12 cellular contexts compared by ENCODE assay signal in the genomic region with DNA sequence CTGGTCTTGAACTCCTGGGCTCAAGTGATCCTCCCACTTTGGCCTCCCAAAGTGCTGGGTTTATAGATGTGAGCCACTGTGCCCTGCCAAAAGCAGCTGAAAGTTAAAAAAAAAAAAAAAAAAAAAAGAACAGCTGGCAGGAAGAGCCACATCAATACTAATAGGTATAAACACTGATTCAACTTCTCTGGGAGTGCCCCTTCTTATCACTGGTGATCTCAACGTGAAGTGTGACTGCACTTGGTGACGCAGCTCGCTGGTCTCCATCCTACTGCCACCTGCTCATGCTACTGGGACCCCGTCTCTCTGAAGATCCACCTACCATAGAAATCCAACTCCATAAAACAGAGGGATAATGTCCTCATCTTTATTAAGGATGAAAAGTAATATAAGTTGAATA. TPM values are rescaled to one million over a fixed set of nuclear protein-coding genes. Genes with fewer than 3 reads are reported as not detected.
DNase-seq lines count a peak whose midpoint lies in the region; ATAC-seq and TF ChIP-seq lines count a peak whose summit lies in the region.
"Had no signal": no experiment of that assay in that cellular context is flagged by ENCODE, and none has a peak within 500 bp of the region (broad histone marks: within the 10 kb centered on the region; RNA-seq: fewer than 3 reads in every experiment).

No MANE protein-coding gene starts in this region.

- peaks cover 2% of the 10 kb centered on the region for H3K9me3 Mint-ChIP-seq in activated naive CD8-positive, alpha-beta T cell treated with anti-CD3 and anti-CD28 coated beads, Interleukin-2, amount 10 ng/mL, durations not matched to agents 7 days and 5 days

- H3K27me3 ChIP-seq in SJCRH30 (no peaks in the 10 kb centered on the region), stomach (no peaks in the 10 kb centered on the region)

- H3K4me1 Mint-ChIP-seq in activated naive CD8-positive, alpha-beta T cell treated with anti-CD3 and anti-CD28 coated beads, Interleukin-2, amount 10 ng/mL, durations not matched to agents 7 days and 5 days, result peaks cover 64% of the 10 kb centered on the region

- H3K4me1 ChIP-seq in SJCRH30, result peaks cover 4% of the 10 kb centered on the region
- peaks cover 0 to 22% (median 5%) of the 10 kb centered on the region in 4 donors for H3K4me1 ChIP-seq in stomach

- ATAC-seq in activated naive CD8-positive, alpha-beta T cell treated with anti-CD3 and anti-CD28 coated beads, Interleukin-2, amount 10 ng/mL, durations not matched to agents 7 days and 5 days (ENCODE audit: low read depth), result peak; percentile 83
- ATAC-seq in HG03521 (IDR thresholded peaks at IDR 0.05; ENCODE audit: unreplicated experiment), result no peak

- TF ChIP-seq POLR2A in stomach (IDR thresholded peaks at IDR 0.05), result no peak

- DNase-seq in SJCRH30 (peak; percentile 58 to 74), NCI-H2227 (lab: John Stamatoyannopoulos, UW; ENCODE audit: unreplicated experiment) (no peak), stomach (no peak), DMS53 treated with DMSO at 0.1 percent for 48 hours (lab: John Stamatoyannopoulos, UW; ENCODE audit: unreplicated experiment) (no peak)
- peak; percentile 62 for DNase-seq in activated CD8-positive, alpha-beta memory T cell treated with anti-CD3 and anti-CD28 coated beads for 24 hours
- DNase-seq in activated naive CD8-positive, alpha-beta T cell treated with anti-CD3 and anti-CD28 coated beads, Interleukin-2, amount 10 ng/mL, durations not matched to agents 7 days and 5 days, result peak; percentile 34
- peak; percentile 30 to 38 (median 34) for DNase-seq in stimulated activated CD4-positive, alpha-beta T cell treated with anti-CD3 and anti-CD28 coated beads, TNF-alpha, amount 100 ng/mL, for 1 hour (ENCODE audit: low read depth in 3 of 3, low spot score in 1 of 3)
- DNase-seq: hypothalamus, NCI-H1417 treated with DMSO at 0.1 percent for 48 hours, SW 1271 had no signal

- H3K4me3 Mint-ChIP-seq in activated naive CD8-positive, alpha-beta T cell treated with anti-CD3 and anti-CD28 coated beads, Interleukin-2, amount 10 ng/mL, durations not matched to agents 7 days and 5 days, result peak overlapping the region; percentile 68

- peak overlapping the region; percentile 86 for H3K27ac Mint-ChIP-seq in activated naive CD8-positive, alpha-beta T cell treated with anti-CD3 and anti-CD28 coated beads, Interleukin-2, amount 10 ng/mL, durations not matched to agents 7 days and 5 days

- WGBS in stomach, 5 donors, result 66 to 80% (median 71%) methylated on average over 4 of the region's 4 CpGs

- H3K36me3 ChIP-seq in SJCRH30, result no peaks in the 10 kb centered on the region
- no peaks in the 10 kb centered on the region for H3K36me3 ChIP-seq in stomach

- intact Hi-C loops in stomach (cut with DNase I; ENCODE audit: low total_unique reads), result no loop called here

- POLR2A ChIA-PET in activated naive CD8-positive, alpha-beta T cell treated with anti-CD3 and anti-CD28 coated beads, Interleukin-2, amount 10 ng/mL, durations not matched to agents 7 days and 5 days (lab: Charles Lee), result interaction anchor here (0.6 to 4.4 kb wide), 12 partner anchors 9 to 74 kb away, joined by 3 to 22 read pairs (median 7); a partner anchor contains a TSS

- no peak for TF ChIP-seq EP300 in stomach (IDR thresholded peaks at IDR 0.05)

- H3K4me3 ChIP-seq in SJCRH30, result no peak overlapping the region
- H3K4me3 ChIP-seq in stomach, result no peak overlapping the region

- no peaks in the 10 kb centered on the region for H3K27me3 Mint-ChIP-seq in activated naive CD8-positive, alpha-beta T cell treated with anti-CD3 and anti-CD28 coated beads, Interleukin-2, amount 10 ng/mL, durations not matched to agents 7 days and 5 days

- H3K36me3 Mint-ChIP-seq in activated naive CD8-positive, alpha-beta T cell treated with anti-CD3 and anti-CD28 coated beads, Interleukin-2, amount 10 ng/mL, durations not matched to agents 7 days and 5 days, result peaks cover 68% of the 10 kb centered on the region

- H3K27ac ChIP-seq in SJCRH30, result no peak overlapping the region
- H3K27ac ChIP-seq in stomach, result no peak overlapping the region

- no peak for TF ChIP-seq CTCF in stomach (IDR thresholded peaks at IDR 0.05)

- no peaks in the 10 kb centered on the region for H3K9me3 ChIP-seq in SJCRH30 (replicated peaks)
- no peaks in the 10 kb centered on the region for H3K9me3 ChIP-seq in stomach

RNA-seq across cellular contexts. Expression of a gene that starts 40.8 kb away (rescaled TPM):
- total RNA-seq in SJCRH30 (2014; rRNA removed; shearing (Covaris generic)), result 3.3 and 3.5 TPM in 2 replicates
- 100 to 1,000 TPM; 103 to 110 TPM for total RNA-seq in activated naive CD8-positive, alpha-beta T cell treated with anti-CD3 and anti-CD28 coated beads, Interleukin-2, amount 10 ng/mL, durations not matched to agents 7 days and 5 days
- 10 to 100 TPM in 3 of 5 donors, 1 to 10 TPM in 2; 1.0 to 41.4 (median 11.6) TPM for total RNA-seq in stomach
- polyA plus RNA-seq in stomach, result 1 to 10 TPM in 2 of 3 donors, under 1 TPM in 1; 0.95 to 4.1 (median 3.7) TPM

RNA-seq across cellular contexts. Expression of a gene that starts 58.4 kb away (rescaled TPM):
- total RNA-seq in SJCRH30 (2014; rRNA removed; shearing (Covaris generic)), result 0.10 and 0.23 TPM in 2 replicates
- total RNA-seq in activated naive CD8-positive, alpha-beta T cell treated with anti-CD3 and anti-CD28 coated beads, Interleukin-2, amount 10 ng/mL, durations not matched to agents 7 days and 5 days, result 1 to 10 TPM; 5.4 to 5.8 TPM
- total RNA-seq in stomach, result 1 to 10 TPM in 3 of 5 donors, not detected in 2; 1.3 to 6.7 (median 4.5) TPM
- under 1 TPM in 2 of 3 donors, not detected in 1; 0.12 to 0.25 TPM for polyA plus RNA-seq in stomach
- total RNA-seq: pulmonary artery endothelial cell had no signal

Comparison
In these comparisons a context has a peak if more than half of its experiments do, and no peak if none do; other contexts are left out.
1. DNase-seq: peak in SJCRH30 (2 of 2), activated CD8-positive, alpha-beta memory T cell treated with anti-CD3 and anti-CD28 coated beads for 24 hours (single experiment), activated naive CD8-positive, alpha-beta T cell treated with anti-CD3 and anti-CD28 coated beads, Interleukin-2, amount 10 ng/mL, durations not matched to agents 7 days and 5 days (single experiment) and stimulated activated CD4-positive, alpha-beta T cell treated with anti-CD3 and anti-CD28 coated beads, TNF-alpha, amount 100 ng/mL, for 1 hour (3 of 3); none in NCI-H2227 (single experiment), stomach (single experiment) and DMS53 treated with DMSO at 0.1 percent for 48 hours (single experiment).